ENCODE assay signal across 8 cellular contexts in the genomic region with DNA sequence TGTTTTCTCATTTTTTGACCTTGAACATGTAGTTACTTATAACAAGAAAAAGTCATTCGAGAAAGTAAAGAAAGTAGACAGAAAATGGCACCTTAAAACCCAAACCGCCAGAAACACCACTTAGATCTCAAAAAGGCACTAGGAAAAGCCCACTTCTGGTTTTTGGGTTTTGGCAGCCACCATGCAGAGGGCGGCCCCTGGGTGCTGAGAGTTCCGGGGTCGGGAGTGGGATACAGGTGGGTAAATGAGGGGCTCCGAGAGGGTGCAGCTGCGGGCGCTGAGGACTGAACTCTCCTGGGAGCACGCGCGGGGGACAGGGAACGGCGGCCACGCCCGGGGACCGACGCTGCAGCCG. TPM values are rescaled to one million over a fixed set of nuclear protein-coding genes. Genes with fewer than 3 reads are reported as not detected.
DNase-seq lines count a peak whose midpoint lies in the region; ATAC-seq and TF ChIP-seq lines count a peak whose summit lies in the region.

No MANE protein-coding gene starts in this region.

- H3K4me3 ChIP-seq in AG04450 (ENCODE audit: low read depth, low read length), result peak overlapping the region; percentile 68
- H3K4me3 ChIP-seq in breast epithelium, result peak overlapping the region; percentile 60 to 74 (median 67)
- H3K4me3 ChIP-seq in mucosa of stomach (ENCODE audit: low read length), result no peak overlapping the region

- H3K9ac ChIP-seq in mucosa of stomach (ENCODE audit: low read length), result peak overlapping the region; percentile 80

- no peak overlapping the region for H3K27ac ChIP-seq in AG04450 (ENCODE audit: low read depth, low read length)
- H3K27ac ChIP-seq in breast epithelium, result peak overlapping the region; percentile 86 to 92

- POLR2A ChIA-PET in AG04450 (lab: Yijun Ruan, JAX), result no interaction called here

- TF ChIP-seq CTCF in AG04450 (IDR thresholded peaks at IDR 0.05; ENCODE audit: low read depth, low read length) (no peak), breast epithelium (IDR thresholded peaks at IDR 0.05) (no peak)

- H3K4me1 ChIP-seq in breast epithelium, result no peaks in the 10 kb centered on the region
- H3K4me1 ChIP-seq in mucosa of stomach (ENCODE audit: control insufficient read depth, insufficient read depth, low read length), result peaks cover 24% of the 10 kb centered on the region

- H3K9me3 ChIP-seq in AG04450 (ENCODE audit: control insufficient read depth, insufficient read depth, low read length) (no peaks in the 10 kb centered on the region), breast epithelium (no peaks in the 10 kb centered on the region), mucosa of stomach (ENCODE audit: control insufficient read depth, low read length) (no peaks in the 10 kb centered on the region)

- CTCF ChIA-PET in AG04450 (lab: Charles Lee), result interaction anchor here (0.6 to 2.5 kb wide), 10 partner anchors 9 to 708 kb away, joined by 3 to 10 read pairs (median 5); no protein-coding TSS in a partner anchor

- H3K36me3 ChIP-seq in breast epithelium (no peaks in the 10 kb centered on the region), mucosa of stomach (ENCODE audit: control insufficient read depth, insufficient read depth, low read length) (no peaks in the 10 kb centered on the region)

- H3K27me3 ChIP-seq in AG04450 (ENCODE audit: control insufficient read depth, insufficient read depth, low read length) (no peaks in the 10 kb centered on the region), breast epithelium (no peaks in the 10 kb centered on the region), mucosa of stomach (ENCODE audit: control insufficient read depth, insufficient read depth, low read length) (no peaks in the 10 kb centered on the region)

- TF ChIP-seq POLR2A in breast epithelium (IDR thresholded peaks at IDR 0.05), result no peak

- ATAC-seq in HG03103 (IDR thresholded peaks at IDR 0.05; ENCODE audit: low read depth, unreplicated experiment), result peak; percentile 5
- no peak for ATAC-seq in HG03442 (IDR thresholded peaks at IDR 0.05; ENCODE audit: unreplicated experiment)

- intact Hi-C loops in breast epithelium (cut with DNase I; ENCODE audit: low total_unique reads), result no loop called here

- DNase-seq in AG04450 (ENCODE audit: low read depth, low spot score) (no peak), breast epithelium (ENCODE audit: low spot score in 2 of 2) (no peak), DMS 273 treated with DMSO at 0.1 percent for 48 hours (lab: John Stamatoyannopoulos, UW) (no peak), T-helper 9 cell (no peak), NCI-H524 (lab: John Stamatoyannopoulos, UW) (no peak)

RNA-seq across cellular contexts. Expression of gene TMEM242, which starts 49.2 kb away (rescaled TPM):
- polyA plus RNA-seq in AG04450 (2011; rRNA removed), result 6.8 and 8.6 TPM in 2 replicates
- polyA minus RNA-seq in AG04450 (2011; rRNA and poly(A)+ RNA removed), result 2.7 and 3.5 TPM in 2 replicates
- 1 to 10 TPM; 5.3 to 7.9 (median 7.3) TPM for total RNA-seq in breast epithelium
